ENCODE assay signal across 8 cellular contexts in genomic region chr2:235270951-235271350, GRCh38.
DNase-seq lines count a peak whose midpoint lies in the region; ATAC-seq and TF ChIP-seq lines count a peak whose summit lies in the region.

No MANE protein-coding gene starts in this region.

- H3K4me1 Mint-ChIP-seq in endothelial cell (ENCODE audit: unreplicated experiment) (peaks cover 58% of the 10 kb centered on the region), glutamatergic neuron (ENCODE audit: low read depth, unreplicated experiment) (no peaks in the 10 kb centered on the region)

- H3K27ac Mint-ChIP-seq in endothelial cell (ENCODE audit: unreplicated experiment) (peak overlapping the region; percentile 59), glutamatergic neuron (ENCODE audit: unreplicated experiment) (no peak overlapping the region)

- H3K27me3 Mint-ChIP-seq in endothelial cell (ENCODE audit: unreplicated experiment) (peaks cover 3% of the 10 kb centered on the region), glutamatergic neuron (ENCODE audit: unreplicated experiment) (peaks cover 7% of the 10 kb centered on the region)

- ATAC-seq in GM21825 (IDR thresholded peaks at IDR 0.05; ENCODE audit: unreplicated experiment) = peak; percentile 93

- H3K36me3 Mint-ChIP-seq in endothelial cell (ENCODE audit: low read depth, unreplicated experiment) = no peaks in the 10 kb centered on the region
- peaks cover 19% of the 10 kb centered on the region for H3K36me3 Mint-ChIP-seq in glutamatergic neuron (ENCODE audit: unreplicated experiment)

- in situ Hi-C loops in GM13977 (cut with MboI; ENCODE audit: low pct_unique_long_range_greater_than_20kb, low sequenced_read_pairs, unreplicated experiment) = no loop called here

- TF ChIP-seq CTCF in GM13977 (IDR thresholded peaks at IDR 0.05; ENCODE audit: extremely low read depth, insufficient read depth, missing control alignments) = no peak
- no peak for TF ChIP-seq CTCF in endothelial cell (IDR thresholded peaks at IDR 0.05; ENCODE audit: unreplicated experiment)
- no peak for TF ChIP-seq CTCF in glutamatergic neuron (IDR thresholded peaks at IDR 0.05; ENCODE audit: partially characterized antibody, unreplicated experiment)

- H3K9me3 Mint-ChIP-seq in endothelial cell (ENCODE audit: unreplicated experiment) = no peaks in the 10 kb centered on the region
- H3K9me3 Mint-ChIP-seq in glutamatergic neuron (ENCODE audit: unreplicated experiment) = no peaks in the 10 kb centered on the region

- peak overlapping the region; percentile 31 for H3K4me3 Mint-ChIP-seq in endothelial cell (ENCODE audit: unreplicated experiment)
- H3K4me3 Mint-ChIP-seq in glutamatergic neuron (ENCODE audit: unreplicated experiment) = no peak overlapping the region

- DNase-seq in GM13977 (ENCODE audit: low spot score) = peak; percentile 35
- peak; percentile 93 for DNase-seq in NOMO-1 treated with DMSO at 0.1 percent for 48 hours (lab: John Stamatoyannopoulos, UW; ENCODE audit: unreplicated experiment)
- DNase-seq in endothelial cell (ENCODE audit: low spot score) = no peak
- DNase-seq in glutamatergic neuron = no peak
- DNase-seq in NAMALWA (ENCODE audit: low spot score) = no peak
- DNase-seq in putamen (ENCODE audit: low spot score) = no peak
- no peak for DNase-seq in ecto neural progenitor cell (ENCODE audit: low spot score)

Comparison
In these comparisons a context has a peak if more than half of its experiments do, and no peak if none do; other contexts are left out.
1. DNase-seq: peak in GM13977 (single experiment) and NOMO-1 treated with DMSO at 0.1 percent for 48 hours (single experiment); none in endothelial cell (single experiment), glutamatergic neuron (single experiment), NAMALWA (single experiment), putamen (single experiment) and ecto neural progenitor cell (single experiment).